Comparison of ENCODE assay signal across 8 cellular contexts in genomic region chr9:132268725-132269352, GRCh38.
DNase-seq lines count a peak whose midpoint lies in the region; ATAC-seq and TF ChIP-seq lines count a peak whose summit lies in the region.

No MANE protein-coding gene starts in this region.

- H3K4me1 Mint-ChIP-seq in activated naive CD8-positive, alpha-beta T cell treated with anti-CD3 and anti-CD28 coated beads, Interleukin-2, amount 50 U/mL, for 24 hours, result peaks cover 3% of the 10 kb centered on the region

- H3K9me3 ChIP-seq in left ventricle myocardium inferior (replicated peaks) (no peaks in the 10 kb centered on the region), gastrocnemius medialis (no peaks in the 10 kb centered on the region)

- TF ChIP-seq CTCF in left ventricle myocardium inferior (IDR thresholded peaks at IDR 0.05; ENCODE audit: borderline replicate concordance), result peak; percentile 94
- peak; percentile 69 to 85 (median 76) for TF ChIP-seq CTCF in gastrocnemius medialis (IDR thresholded peaks at IDR 0.05 in 4 of 5, conservative IDR thresholded peaks at IDR 0.05 in 1 of 5)

- H3K27me3 ChIP-seq in left ventricle myocardium inferior (ENCODE audit: low read depth) (no peaks in the 10 kb centered on the region), gastrocnemius medialis (no peaks in the 10 kb centered on the region)

- H3K36me3 Mint-ChIP-seq in activated naive CD8-positive, alpha-beta T cell treated with anti-CD3 and anti-CD28 coated beads, Interleukin-2, amount 50 U/mL, for 24 hours (ENCODE audit: low read depth), result peaks cover 67% of the 10 kb centered on the region

- H3K36me3 ChIP-seq in left ventricle myocardium inferior (peaks cover 81% of the 10 kb centered on the region), gastrocnemius medialis (peaks cover 0 to 63% of the 10 kb centered on the region in 2 donors)

- H3K4me3 ChIP-seq in left ventricle myocardium inferior (no peak overlapping the region), gastrocnemius medialis (no peak overlapping the region)

- H3K4me1 ChIP-seq in left ventricle myocardium inferior, result peaks cover 45% of the 10 kb centered on the region
- H3K4me1 ChIP-seq in gastrocnemius medialis, result peaks cover 0 to 4% of the 10 kb centered on the region in 2 donors

- TF ChIP-seq POLR2A in gastrocnemius medialis (IDR thresholded peaks at IDR 0.05), result no peak

- peak; percentile 81 for DNase-seq in G401 (ENCODE audit: low spot score)
- peak; percentile 26 for DNase-seq in NCI-H1092 (lab: John Stamatoyannopoulos, UW)
- peak; percentile 61 for DNase-seq in SW480 (ENCODE audit: low spot score)
- peak; percentile 75 for DNase-seq in activated naive CD8-positive, alpha-beta T cell treated with anti-CD3 and anti-CD28 coated beads, Interleukin-2, amount 50 U/mL, for 24 hours
- DNase-seq in left ventricle myocardium inferior, result peak; percentile 75
- peak in 1 of 2 donors; percentile 58 for DNase-seq in gastrocnemius medialis
- no peak for DNase-seq in NCI-H526 treated with DMSO at 0.1 percent for 48 hours (lab: John Stamatoyannopoulos, UW)

- H3K27ac ChIP-seq in left ventricle myocardium inferior (replicated peaks), result peak overlapping the region; percentile 71
- peak overlapping the region; percentile 70 to 72 (median 72) for H3K27ac ChIP-seq in gastrocnemius medialis

- no peaks in the 10 kb centered on the region for H3K27me3 Mint-ChIP-seq in activated naive CD8-positive, alpha-beta T cell treated with anti-CD3 and anti-CD28 coated beads, Interleukin-2, amount 50 U/mL, for 24 hours

- intact Hi-C loops in left ventricle myocardium inferior (cut with micrococcal nuclease) (no loop called here), gastrocnemius medialis (cut with DNase I; ENCODE audit: low total_unique reads) (loop anchor here (5.0 kb wide), 1 partner anchor 507 kb away; no protein-coding TSS in a partner anchor)

- peak overlapping the region; percentile 62 for H3K27ac Mint-ChIP-seq in activated naive CD8-positive, alpha-beta T cell treated with anti-CD3 and anti-CD28 coated beads, Interleukin-2, amount 50 U/mL, for 24 hours

- in situ Hi-C loops in G401 (cut with HindIII; ENCODE audit: low sequenced_read_pairs), result loop anchor here (25.0 kb wide), 1 partner anchor 107 kb away; the partner anchor contains the start of gene NTNG2
- in situ Hi-C loops in gastrocnemius medialis (cut with MboI; ENCODE audit: low sequenced_read_pairs in 4 of 4), result loop anchor here in 3 of 4 donors (25.0 kb wide), 2 partner anchors 682 to 707 kb away; no protein-coding TSS in a partner anchor

- H3K9me3 Mint-ChIP-seq in activated naive CD8-positive, alpha-beta T cell treated with anti-CD3 and anti-CD28 coated beads, Interleukin-2, amount 50 U/mL, for 24 hours, result peaks cover 5% of the 10 kb centered on the region

- H3K4me3 Mint-ChIP-seq in activated naive CD8-positive, alpha-beta T cell treated with anti-CD3 and anti-CD28 coated beads, Interleukin-2, amount 50 U/mL, for 24 hours, result no peak overlapping the region

- ATAC-seq in activated naive CD8-positive, alpha-beta T cell treated with anti-CD3 and anti-CD28 coated beads, Interleukin-2, amount 50 U/mL, for 24 hours, result no peak
- ATAC-seq in gastrocnemius medialis (peak in 1 of 2 donors; percentile 71), HG02759 (IDR thresholded peaks at IDR 0.05; ENCODE audit: unreplicated experiment) (no peak)
